34 cellular contexts compared by ENCODE assay signal in genomic region chr1:53752281-53752680, GRCh38. TPM values are rescaled to one million over a fixed set of nuclear protein-coding genes. Genes with fewer than 3 reads are reported as not detected.
"Had no signal": no experiment of that assay in that cellular context is flagged by ENCODE, and none has a peak within 500 bp of the region (broad histone marks: within the 10 kb centered on the region; RNA-seq: fewer than 3 reads in every experiment).

No MANE protein-coding gene starts in this region.

- H3K27ac Mint-ChIP-seq: activated CD4-positive, alpha-beta memory T cell treated with anti-CD3 and anti-CD28 coated beads, Interleukin-2, amount 10 ng/mL, durations not matched to agents 7 days and 5 days; activated CD4-positive, alpha-beta T cell treated with anti-CD3 and anti-CD28 coated beads for 36 hours; activated CD4-positive, alpha-beta T cell treated with anti-CD3 and anti-CD28 coated beads, Interleukin-2, amount 10 ng/mL, durations not matched to agents 7 days and 5 days; activated CD8-positive, alpha-beta memory T cell treated with anti-CD3 and anti-CD28 coated beads, Interleukin-2, amount 10 ng/mL, durations not matched to agents 7 days and 5 days; activated CD8-positive, alpha-beta T cell treated with anti-CD3 and anti-CD28 coated beads, Interleukin-2, amount 10 ng/mL, durations not matched to agents 7 days and 5 days; activated naive CD4-positive, alpha-beta T cell treated with anti-CD3 and anti-CD28 coated beads for 36 hours; activated naive CD4-positive, alpha-beta T cell treated with anti-CD3 and anti-CD28 coated beads, Interleukin-2, amount 50 U/mL, for 72 hours; activated naive CD8-positive, alpha-beta T cell treated with anti-CD3 and anti-CD28 coated beads for 36 hours; activated T-helper 17 cell treated with anti-CD3 and anti-CD28 coated beads, Interleukin-2, amount 50 U/mL, for 72 hours; T-helper 1 cell treated with Interleukin-12 subunit alpha and Interleukin-12 subunit beta and Interleukin-4 antibody, amounts not matched to agents 30 μg/mL and 1 μg/mL, for 36 hours; T-helper 2 cell treated with Interferon-gamma antibody and Interleukin-4, amounts not matched to agents 5 μg/mL and 100 μg/mL, for 36 hours; WTC11 had no signal

- DNase-seq: activated CD4-positive, alpha-beta memory T cell treated with anti-CD3 and anti-CD28 coated beads, Interleukin-2, amount 10 ng/mL, durations not matched to agents 7 days and 5 days; activated CD4-positive, alpha-beta T cell treated with anti-CD3 and anti-CD28 coated beads for 1 hour; activated CD4-positive, alpha-beta T cell treated with anti-CD3 and anti-CD28 coated beads for 36 hours; activated CD4-positive, alpha-beta T cell treated with anti-CD3 and anti-CD28 coated beads, Interleukin-2, amount 10 ng/mL, durations not matched to agents 7 days and 5 days; activated CD4-positive, CD25-positive, alpha-beta regulatory T cell; activated CD8-positive, alpha-beta memory T cell treated with anti-CD3 and anti-CD28 coated beads for 24 hours; activated CD8-positive, alpha-beta memory T cell treated with anti-CD3 and anti-CD28 coated beads, Interleukin-2, amount 10 ng/mL, durations not matched to agents 7 days and 5 days; activated CD8-positive, alpha-beta memory T cell treated with anti-CD3 and anti-CD28 coated beads, Interleukin-2, amount 50 U/mL, for 48 hours; activated CD8-positive, alpha-beta T cell treated with anti-CD3 and anti-CD28 coated beads, Interleukin-2, amount 10 ng/mL, durations not matched to agents 7 days and 5 days; activated effector memory CD4-positive, alpha-beta T cell treated with anti-CD3 and anti-CD28 coated beads, Interleukin-2, amount 50 U/mL, for 16 hours; activated gamma-delta T cell treated with Interleukin-2 at 50 U/mL for 16 hours; activated naive CD4-positive, alpha-beta T cell; activated naive CD4-positive, alpha-beta T cell treated with anti-CD3 and anti-CD28 coated beads for 36 hours; activated naive CD4-positive, alpha-beta T cell treated with anti-CD3 and anti-CD28 coated beads, Interleukin-2, amount 50 U/mL, for 16 hours; activated naive CD8-positive, alpha-beta T cell treated with anti-CD3 and anti-CD28 coated beads for 36 hours; activated T-cell treated with anti-CD3 and anti-CD28 coated beads, Interleukin-2, amount 50 U/mL, for 24 hours; activated T-cell treated with anti-CD3 and anti-CD28 coated beads, Interleukin-2, amount 50 U/mL, for 48 hours; adrenal gland; amniotic stem cell; aorta; body of pancreas; brain microvascular endothelial cell; central memory CD4-positive, alpha-beta T cell; T-helper 1 cell; T-helper 2 cell; T-helper 9 cell; WERI-Rb-1 had no signal

- ATAC-seq: activated CD4-positive, alpha-beta T cell treated with anti-CD3 and anti-CD28 coated beads for 36 hours; activated CD4-positive, CD25-positive, alpha-beta regulatory T cell treated with anti-CD3 and anti-CD28 coated beads, Interleukin-2, amount 50 U/mL, for 24 hours; activated CD8-positive, alpha-beta memory T cell treated with anti-CD3 and anti-CD28 coated beads, Interleukin-2, amount 10 ng/mL, durations not matched to agents 7 days and 5 days; activated CD8-positive, alpha-beta T cell treated with anti-CD3 and anti-CD28 coated beads, Interleukin-2, amount 10 ng/mL, durations not matched to agents 7 days and 5 days; activated naive CD4-positive, alpha-beta T cell treated with anti-CD3 and anti-CD28 coated beads, Interleukin-2, amount 50 U/mL, for 72 hours; activated T-helper 17 cell treated with anti-CD3 and anti-CD28 coated beads, Interleukin-2, amount 50 U/mL, for 72 hours; body of pancreas; WTC11 had no signal

- H3K4me1 Mint-ChIP-seq: activated CD4-positive, alpha-beta memory T cell treated with anti-CD3 and anti-CD28 coated beads, Interleukin-2, amount 10 ng/mL, durations not matched to agents 7 days and 5 days; activated CD4-positive, alpha-beta T cell treated with anti-CD3 and anti-CD28 coated beads for 36 hours; activated CD4-positive, alpha-beta T cell treated with anti-CD3 and anti-CD28 coated beads, Interleukin-2, amount 10 ng/mL, durations not matched to agents 7 days and 5 days; activated CD8-positive, alpha-beta memory T cell treated with anti-CD3 and anti-CD28 coated beads, Interleukin-2, amount 10 ng/mL, durations not matched to agents 7 days and 5 days; activated T-helper 17 cell treated with anti-CD3 and anti-CD28 coated beads, Interleukin-2, amount 50 U/mL, for 72 hours had no signal

- H3K27me3 Mint-ChIP-seq: activated naive CD8-positive, alpha-beta T cell treated with anti-CD3 and anti-CD28 coated beads for 36 hours; activated T-cell treated with anti-CD3 and anti-CD28 coated beads, Interleukin-2, amount 50 U/mL, for 24 hours; activated T-helper 17 cell treated with anti-CD3 and anti-CD28 coated beads, Interleukin-2, amount 50 U/mL, for 72 hours had no signal

- H3K4me3 ChIP-seq: adrenal gland, body of pancreas, breast epithelium had no signal

- H3K9me3 Mint-ChIP-seq: activated CD4-positive, alpha-beta memory T cell treated with anti-CD3 and anti-CD28 coated beads, Interleukin-2, amount 10 ng/mL, durations not matched to agents 7 days and 5 days; activated CD4-positive, alpha-beta T cell treated with anti-CD3 and anti-CD28 coated beads, Interleukin-2, amount 10 ng/mL, durations not matched to agents 7 days and 5 days; activated naive CD4-positive, alpha-beta T cell treated with anti-CD3 and anti-CD28 coated beads for 36 hours; activated naive CD4-positive, alpha-beta T cell treated with anti-CD3 and anti-CD28 coated beads, Interleukin-2, amount 50 U/mL, for 72 hours; activated naive CD8-positive, alpha-beta T cell treated with anti-CD3 and anti-CD28 coated beads for 36 hours; activated T-cell treated with anti-CD3 and anti-CD28 coated beads, Interleukin-2, amount 50 U/mL, for 24 hours; activated T-helper 17 cell treated with anti-CD3 and anti-CD28 coated beads, Interleukin-2, amount 50 U/mL, for 72 hours; T-helper 1 cell treated with Interleukin-12 subunit alpha and Interleukin-12 subunit beta and Interleukin-4 antibody, amounts not matched to agents 30 μg/mL and 1 μg/mL, for 36 hours; T-helper 2 cell treated with Interferon-gamma antibody and Interleukin-4, amounts not matched to agents 5 μg/mL and 100 μg/mL, for 36 hours; WTC11 had no signal

- H3K36me3 Mint-ChIP-seq: activated CD8-positive, alpha-beta memory T cell treated with anti-CD3 and anti-CD28 coated beads, Interleukin-2, amount 10 ng/mL, durations not matched to agents 7 days and 5 days; activated naive CD4-positive, alpha-beta T cell treated with anti-CD3 and anti-CD28 coated beads, Interleukin-2, amount 50 U/mL, for 72 hours; activated naive CD8-positive, alpha-beta T cell treated with anti-CD3 and anti-CD28 coated beads for 36 hours; WTC11 had no signal

- H3K27me3 ChIP-seq: adrenal gland, body of pancreas, brain microvascular endothelial cell, breast epithelium had no signal

- H3K36me3 ChIP-seq: adrenal gland, brain microvascular endothelial cell, breast epithelium, WERI-Rb-1 had no signal

- H3K27ac ChIP-seq: adrenal gland, body of pancreas, brain microvascular endothelial cell, breast epithelium, WERI-Rb-1 had no signal

- H3K4me3 Mint-ChIP-seq: activated CD4-positive, alpha-beta memory T cell treated with anti-CD3 and anti-CD28 coated beads, Interleukin-2, amount 10 ng/mL, durations not matched to agents 7 days and 5 days; activated CD4-positive, alpha-beta T cell treated with anti-CD3 and anti-CD28 coated beads for 36 hours; activated CD4-positive, alpha-beta T cell treated with anti-CD3 and anti-CD28 coated beads, Interleukin-2, amount 10 ng/mL, durations not matched to agents 7 days and 5 days; activated CD8-positive, alpha-beta memory T cell treated with anti-CD3 and anti-CD28 coated beads, Interleukin-2, amount 10 ng/mL, durations not matched to agents 7 days and 5 days; activated CD8-positive, alpha-beta T cell treated with anti-CD3 and anti-CD28 coated beads, Interleukin-2, amount 10 ng/mL, durations not matched to agents 7 days and 5 days; activated naive CD4-positive, alpha-beta T cell treated with anti-CD3 and anti-CD28 coated beads for 36 hours; activated naive CD8-positive, alpha-beta T cell treated with anti-CD3 and anti-CD28 coated beads for 36 hours; activated T-cell treated with anti-CD3 and anti-CD28 coated beads, Interleukin-2, amount 50 U/mL, for 24 hours; activated T-helper 17 cell treated with anti-CD3 and anti-CD28 coated beads, Interleukin-2, amount 50 U/mL, for 72 hours; T-helper 1 cell treated with Interleukin-12 subunit alpha and Interleukin-12 subunit beta and Interleukin-4 antibody, amounts not matched to agents 30 μg/mL and 1 μg/mL, for 36 hours; T-helper 2 cell treated with Interferon-gamma antibody and Interleukin-4, amounts not matched to agents 5 μg/mL and 100 μg/mL, for 36 hours; WTC11 had no signal

- H3K4me1 ChIP-seq: adrenal gland, body of pancreas, breast epithelium had no signal

- H3K9me3 ChIP-seq: adrenal gland, body of pancreas, breast epithelium had no signal

RNA-seq across cellular contexts. Expression of gene GLIS1, which starts 13.3 kb away (rescaled TPM):
- total RNA-seq: activated CD4-positive, alpha-beta memory T cell treated with anti-CD3 and anti-CD28 coated beads, Interleukin-2, amount 10 ng/mL, durations not matched to agents 7 days and 5 days; activated CD4-positive, alpha-beta T cell treated with anti-CD3 and anti-CD28 coated beads for 36 hours; activated CD4-positive, alpha-beta T cell treated with anti-CD3 and anti-CD28 coated beads, Interleukin-2, amount 10 ng/mL, durations not matched to agents 7 days and 5 days; activated CD8-positive, alpha-beta memory T cell treated with anti-CD3 and anti-CD28 coated beads, Interleukin-2, amount 10 ng/mL, durations not matched to agents 7 days and 5 days; activated CD8-positive, alpha-beta T cell treated with anti-CD3 and anti-CD28 coated beads, Interleukin-2, amount 10 ng/mL, durations not matched to agents 7 days and 5 days; activated naive CD4-positive, alpha-beta T cell treated with anti-CD3 and anti-CD28 coated beads for 36 hours; activated naive CD4-positive, alpha-beta T cell treated with anti-CD3 and anti-CD28 coated beads, Interleukin-2, amount 50 U/mL, for 72 hours; activated T-helper 17 cell treated with anti-CD3 and anti-CD28 coated beads, Interleukin-2, amount 50 U/mL, for 72 hours had no signal
